Comparison of ENCODE assay signal across 8 cellular contexts in the genomic region with DNA sequence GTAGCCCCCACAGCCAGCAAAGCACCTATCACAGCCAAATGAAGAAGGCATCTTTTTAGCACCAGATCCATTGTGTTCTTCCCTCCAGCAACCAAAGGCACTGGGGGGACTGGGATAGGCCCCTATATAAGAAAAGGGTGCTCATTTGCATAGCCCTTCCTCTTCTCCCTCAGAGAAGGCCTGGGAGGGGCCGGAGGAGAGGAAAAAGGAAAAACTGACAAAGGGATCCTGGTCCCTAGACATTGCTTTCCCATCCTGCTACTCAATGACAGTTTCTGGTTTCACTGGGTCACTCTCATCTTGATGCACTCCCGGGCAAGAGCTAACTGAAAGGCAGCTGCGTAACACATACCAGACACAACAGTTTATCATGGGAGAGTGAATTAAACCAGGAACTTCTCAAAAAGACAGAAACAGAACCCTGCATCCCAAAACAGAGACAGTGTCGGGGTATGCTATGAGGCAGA. TPM values are rescaled to one million over a fixed set of nuclear protein-coding genes. Genes with fewer than 3 reads are reported as not detected.
DNase-seq lines count a peak whose midpoint lies in the region; ATAC-seq and TF ChIP-seq lines count a peak whose summit lies in the region.

TSS of gene PMEL (minus strand) at position 102 of the 467 bp plus-strand sequence. CDS start at position 71, 31 bp downstream.

- H3K9ac ChIP-seq in NT2/D1 (ENCODE audit: insufficient read length, low read depth), result peak within 1 kb of the TSS; percentile 88

- in situ Hi-C loops in G401 (cut with HindIII; ENCODE audit: low sequenced_read_pairs), result no loop called here

- peak; percentile 24 for ATAC-seq in mucosa of descending colon
- ATAC-seq in GM21528 (IDR thresholded peaks at IDR 0.05; ENCODE audit: low FRiP score, unreplicated experiment), result no peak

- H3K4me1 ChIP-seq in NT2/D1 (ENCODE audit: insufficient read depth, insufficient read length), result peaks cover 6% of the 10 kb centered on the region
- peaks cover 6% of the 10 kb centered on the region for H3K4me1 ChIP-seq in effector memory CD4-positive, alpha-beta T cell (ENCODE audit: control insufficient read depth, insufficient read depth, low read length, poor library complexity, severe bottlenecking)
- peaks cover 5% of the 10 kb centered on the region for H3K4me1 ChIP-seq in mucosa of descending colon (ENCODE audit: low read depth)

- H3K9me3 ChIP-seq in NT2/D1 (ENCODE audit: insufficient read depth, low read length) (no peaks in the 10 kb centered on the region), mucosa of descending colon (no peaks in the 10 kb centered on the region)
- no peaks in the 10 kb centered on the region for H3K9me3 ChIP-seq in effector memory CD4-positive, alpha-beta T cell (ENCODE audit: control insufficient read depth, low read length)

- no peak for TF ChIP-seq CTCF in mucosa of descending colon (IDR thresholded peaks at IDR 0.05)

- H3K36me3 ChIP-seq in NT2/D1 (ENCODE audit: insufficient read depth, insufficient read length, low read length) (peaks cover 31% of the 10 kb centered on the region), mucosa of descending colon (ENCODE audit: low read depth) (no peaks in the 10 kb centered on the region)
- no peaks in the 10 kb centered on the region for H3K36me3 ChIP-seq in effector memory CD4-positive, alpha-beta T cell (ENCODE audit: control insufficient read depth, insufficient read depth, low read length)

- intact Hi-C loops in mucosa of descending colon (cut with DNase I, micrococcal nuclease), result no loop called here

- peak within 1 kb of the TSS; percentile 76 for H3K4me3 ChIP-seq in NT2/D1 (ENCODE audit: insufficient read length, low read depth)
- H3K4me3 ChIP-seq in effector memory CD4-positive, alpha-beta T cell (ENCODE audit: insufficient read depth, low read depth, low read length, poor library complexity, severe bottlenecking), result peak within 1 kb of the TSS; percentile 88
- H3K4me3 ChIP-seq in mucosa of descending colon, result peak within 1 kb of the TSS; percentile 45

- H3K27me3 ChIP-seq in NT2/D1 (ENCODE audit: insufficient read depth, insufficient read length), result no peaks in the 10 kb centered on the region
- no peaks in the 10 kb centered on the region for H3K27me3 ChIP-seq in effector memory CD4-positive, alpha-beta T cell (replicated peaks; ENCODE audit: control insufficient read depth, insufficient read depth, low read length, poor library complexity, severe bottlenecking)

- peak within 1 kb of the TSS; percentile 65 for H3K27ac ChIP-seq in effector memory CD4-positive, alpha-beta T cell (ENCODE audit: insufficient read depth, low read length, poor library complexity, severe bottlenecking)

- DNase-seq in G401 (ENCODE audit: low spot score) (no peak), NT2/D1 (ENCODE audit: low read depth, low spot score) (no peak), mucosa of descending colon (no peak), NCI-H1092 (lab: John Stamatoyannopoulos, UW) (no peak), 8988T (no peak)
- DNase-seq in effector memory CD4-positive, alpha-beta T cell, result no peak
- DNase-seq in activated CD4-positive, alpha-beta T cell treated with anti-CD3 and anti-CD28 coated beads, Interleukin-2, amount 50 U/mL, for 48 hours, result no peak

RNA-seq across cellular contexts. Expression of gene PMEL, which starts in this region (rescaled TPM):
- total RNA-seq in G401 (2014; rRNA removed; shearing (Covaris generic)), result 22.2 and 27.9 TPM in 2 replicates
- total RNA-seq in mucosa of descending colon, result 1 to 10 TPM; 1.3 to 4.4 (median 3.4) TPM
